Comparison of ENCODE assay signal across 21 cellular contexts in genomic region chr12:102435827-102436436, GRCh38. TPM values are rescaled to one million over a fixed set of nuclear protein-coding genes. Genes with fewer than 3 reads are reported as not detected.
"Had no signal": no experiment of that assay in that cellular context is flagged by ENCODE, and none has a peak within 500 bp of the region (broad histone marks: within the 10 kb centered on the region; RNA-seq: fewer than 3 reads in every experiment).

No MANE protein-coding gene starts in this region.

- H3K9me3 ChIP-seq: MG63 had no signal

- H3K27ac Mint-ChIP-seq: activated CD4-positive, alpha-beta memory T cell treated with anti-CD3 and anti-CD28 coated beads, Interleukin-2, amount 10 ng/mL, durations not matched to agents 7 days and 5 days; activated CD4-positive, alpha-beta T cell treated with anti-CD3 and anti-CD28 coated beads for 36 hours; activated naive CD4-positive, alpha-beta T cell treated with anti-CD3 and anti-CD28 coated beads for 36 hours; activated naive CD8-positive, alpha-beta T cell treated with anti-CD3 and anti-CD28 coated beads for 36 hours; activated T-helper 17 cell treated with anti-CD3 and anti-CD28 coated beads, Interleukin-2, amount 50 U/mL, for 72 hours; T-cell had no signal

- ATAC-seq: activated CD4-positive, alpha-beta T cell treated with anti-CD3 and anti-CD28 coated beads for 36 hours; activated T-helper 17 cell treated with anti-CD3 and anti-CD28 coated beads, Interleukin-2, amount 50 U/mL, for 72 hours; T-cell had no signal

- H3K27me3 Mint-ChIP-seq: activated T-helper 17 cell treated with anti-CD3 and anti-CD28 coated beads, Interleukin-2, amount 50 U/mL, for 72 hours had no signal

- H3K4me3 Mint-ChIP-seq: activated CD4-positive, alpha-beta memory T cell treated with anti-CD3 and anti-CD28 coated beads, Interleukin-2, amount 10 ng/mL, durations not matched to agents 7 days and 5 days; activated CD4-positive, alpha-beta T cell treated with anti-CD3 and anti-CD28 coated beads for 36 hours; activated naive CD4-positive, alpha-beta T cell treated with anti-CD3 and anti-CD28 coated beads for 36 hours; activated naive CD8-positive, alpha-beta T cell treated with anti-CD3 and anti-CD28 coated beads for 36 hours; activated T-helper 17 cell treated with anti-CD3 and anti-CD28 coated beads, Interleukin-2, amount 50 U/mL, for 72 hours; T-cell had no signal

- H3K9me3 Mint-ChIP-seq: activated CD4-positive, alpha-beta memory T cell treated with anti-CD3 and anti-CD28 coated beads, Interleukin-2, amount 10 ng/mL, durations not matched to agents 7 days and 5 days; activated naive CD4-positive, alpha-beta T cell treated with anti-CD3 and anti-CD28 coated beads for 36 hours; activated naive CD8-positive, alpha-beta T cell treated with anti-CD3 and anti-CD28 coated beads for 36 hours; activated T-helper 17 cell treated with anti-CD3 and anti-CD28 coated beads, Interleukin-2, amount 50 U/mL, for 72 hours had no signal

- H3K4me1 Mint-ChIP-seq: activated CD4-positive, alpha-beta memory T cell treated with anti-CD3 and anti-CD28 coated beads, Interleukin-2, amount 10 ng/mL, durations not matched to agents 7 days and 5 days; activated CD4-positive, alpha-beta T cell treated with anti-CD3 and anti-CD28 coated beads for 36 hours; activated T-helper 17 cell treated with anti-CD3 and anti-CD28 coated beads, Interleukin-2, amount 50 U/mL, for 72 hours; T-cell had no signal

- H3K4me3 ChIP-seq: MG63 had no signal

- DNase-seq: activated CD4-positive, alpha-beta memory T cell treated with anti-CD3 and anti-CD28 coated beads, Interleukin-2, amount 10 ng/mL, durations not matched to agents 7 days and 5 days; activated CD4-positive, alpha-beta T cell treated with anti-CD3 and anti-CD28 coated beads for 36 hours; activated CD4-positive, alpha-beta T cell treated with anti-CD3 and anti-CD28 coated beads, Interleukin-2, amount 50 U/mL, for 1 hour; activated gamma-delta T cell; activated naive CD4-positive, alpha-beta T cell treated with anti-CD3 and anti-CD28 coated beads for 36 hours; activated naive CD8-positive, alpha-beta T cell treated with anti-CD3 and anti-CD28 coated beads for 36 hours; activated T-cell treated with anti-CD3 and anti-CD28 coated beads for 4 hours; activated T-cell treated with anti-CD3 and anti-CD28 coated beads, Interleukin-2, amount 50 U/mL, for 48 hours; MG63; NCI-H1105; NCI-H1436; NCI-H1694 treated with DMSO at 0.1 percent for 48 hours; NCI-H2029 treated with DMSO at 0.1 percent for 48 hours; NCI-H446; NCI-H524; SIG-M5; T-cell; T-helper 2 cell had no signal

- H3K27ac ChIP-seq: VCaP had no signal

- H3K36me3 ChIP-seq: MG63 had no signal

- H3K27me3 ChIP-seq: MG63 had no signal

- H3K36me3 Mint-ChIP-seq: activated naive CD8-positive, alpha-beta T cell treated with anti-CD3 and anti-CD28 coated beads for 36 hours; T-cell had no signal

RNA-seq across cellular contexts. Expression of gene IGF1, which starts 44.4 kb away (rescaled TPM):
- total RNA-seq: activated CD4-positive, alpha-beta T cell treated with anti-CD3 and anti-CD28 coated beads for 36 hours; activated naive CD4-positive, alpha-beta T cell treated with anti-CD3 and anti-CD28 coated beads for 36 hours; RPMI7951 had no signal
